In genomic region chr11:102829671-102830070, GRCh38 we compare ENCODE assay signal across 3 cellular contexts.
TF ChIP-seq lines count a peak whose summit lies in the region.

No MANE protein-coding gene starts in this region.

TF ChIP-seq in SK-N-SH, 30 proteins besides CTCF, POLR2A, EP300 and RAD21:
- TF ChIP-seq JUND (IDR thresholded peaks at IDR 0.05) (no peak), RFX5 (IDR thresholded peaks at IDR 0.05; ENCODE audit: low read length) (no peak), FOXM1 (IDR thresholded peaks at IDR 0.05; ENCODE audit: low read depth) (no peak), USF1 (IDR thresholded peaks at IDR 0.05; ENCODE audit: borderline replicate concordance, low read depth) (no peak), GATA2 (CRISPR knock-in tag; IDR thresholded peaks at IDR 0.05) (no peak)
TF ChIP-seq in SK-N-SH: peak in this region for 0.

TF ChIP-seq in SK-N-SH treated with all-trans-retinoic acid at 6 μM for 48 hours, 23 proteins besides CTCF, POLR2A, EP300 and RAD21:
- no peak for TF ChIP-seq ISL1 (CRISPR knock-in tag; IDR thresholded peaks at IDR 0.05)
- TF ChIP-seq PPARA (CRISPR knock-in tag; IDR thresholded peaks at IDR 0.05; ENCODE audit: borderline replicate concordance), result no peak

TF ChIP-seq in H1, 55 proteins besides CTCF, POLR2A, EP300 and RAD21:
- TF ChIP-seq CEBPB (IDR thresholded peaks at IDR 0.05; ENCODE audit: low read depth, low read length) (no peak), SP2 (IDR thresholded peaks at IDR 0.05; ENCODE audit: low read length) (no peak), KDM1A (IDR thresholded peaks at IDR 0.05; ENCODE audit: borderline replicate concordance, low read length) (no peak), TBP (IDR thresholded peaks at IDR 0.05; ENCODE audit: low read depth, low read length) (no peak), TCF12 (IDR thresholded peaks at IDR 0.05; ENCODE audit: low read depth, low read length) (no peak), POU5F1 (IDR thresholded peaks at IDR 0.05; ENCODE audit: low read depth, low read length) (no peak), SRF (IDR thresholded peaks at IDR 0.05; ENCODE audit: low read depth, low read length) (no peak), ZNF274 (IDR thresholded peaks at IDR 0.05; ENCODE audit: borderline replicate concordance, extremely low read depth, low read length) (no peak), SP4 (IDR thresholded peaks at IDR 0.05; ENCODE audit: low read length) (no peak), RXRA (IDR thresholded peaks at IDR 0.05; ENCODE audit: insufficient read depth, low read depth, low read length) (no peak), SAP30 (IDR thresholded peaks at IDR 0.05; ENCODE audit: insufficient read depth, insufficient replicate concordance, low read length) (no peak), CBX5 (IDR thresholded peaks at IDR 0.05; ENCODE audit: low read depth, low read length) (no peak), BRCA1 (IDR thresholded peaks at IDR 0.05; ENCODE audit: low read depth, low read length) (no peak), SIRT6 (IDR thresholded peaks at IDR 0.05; ENCODE audit: low read length) (no peak), TAF7 (optimal IDR thresholded peaks at IDR 0.05; ENCODE audit: borderline replicate concordance, low read depth, low read length) (no peak), EZH2 (IDR thresholded peaks at IDR 0.05; ENCODE audit: low read depth, low read length, severe bottlenecking) (no peak), ATF2 (IDR thresholded peaks at IDR 0.05; ENCODE audit: low read length) (no peak), RNF2 (IDR thresholded peaks at IDR 0.05; ENCODE audit: borderline replicate concordance, low read depth, low read length, missing control alignments, poor library complexity, severe bottlenecking) (no peak)
